ENCODE assay signal across 1 cellular context in genomic region chr2:84880645-84881521, GRCh38.
TF ChIP-seq lines count a peak whose summit lies in the region.

TSS of gene TRABD2A (minus strand) at chr2:84881084. CDS start at chr2:84881039, 45 bp downstream.

TF ChIP-seq in IMR-90, 13 proteins besides CTCF, POLR2A, EP300 and RAD21 (continued from another document):
- TF ChIP-seq MAZ (IDR thresholded peaks at IDR 0.05; ENCODE audit: borderline replicate concordance, low read depth, low read length) = peak; percentile 37; the same call in 1 of the 2 replicates
- TF ChIP-seq BHLHE40 (IDR thresholded peaks at IDR 0.05; ENCODE audit: low read depth, low read length) = no peak
